ENCODE assay signal across 1 cellular context in genomic region chr4:8459867-8460453, GRCh38.
TF ChIP-seq lines count a peak whose summit lies in the region.

No MANE protein-coding gene starts in this region.

TF ChIP-seq in HCT116, 20 proteins besides CTCF, POLR2A, EP300 and RAD21 (continued from another document):
- no peak for TF ChIP-seq CEBPB (IDR thresholded peaks at IDR 0.05; ENCODE audit: low read depth)
- no peak for TF ChIP-seq ZBTB33 (IDR thresholded peaks at IDR 0.05; ENCODE audit: extremely low read depth, insufficient replicate concordance, low read length)
- no peak for TF ChIP-seq EZH2phosphoT487 (IDR thresholded peaks at IDR 0.05; ENCODE audit: borderline replicate concordance)
- no peak for TF ChIP-seq SRF (IDR thresholded peaks at IDR 0.05; ENCODE audit: low read depth)
- no peak for TF ChIP-seq ATF3 (IDR thresholded peaks at IDR 0.05)
- no peak for TF ChIP-seq ZNF274 (IDR thresholded peaks at IDR 0.05; ENCODE audit: low read depth, low read length)
- TF ChIP-seq MAX (IDR thresholded peaks at IDR 0.05) = no peak
TF ChIP-seq in HCT116: peak in this region for 0.
